ENCODE assay signal across 12 cellular contexts in genomic region chrX:22758807-22759481, GRCh38.
DNase-seq lines count a peak whose midpoint lies in the region; ATAC-seq and FAIRE-seq lines count a peak whose summit lies in the region.
"Had no signal": no experiment of that assay in that cellular context is flagged by ENCODE, and none has a peak within 500 bp of the region (broad histone marks: within the 10 kb centered on the region; RNA-seq: fewer than 3 reads in every experiment).

No MANE protein-coding gene starts in this region.

- FAIRE-seq in HTR-8/SVneo (lab: Jason Lieb, UNC), result no peak

- DNase-seq in DMS53 (lab: John Stamatoyannopoulos, UW), result peak; percentile 44
- DNase-seq in midbrain (lab: John Stamatoyannopoulos, UW), result no peak
- DNase-seq in HTR-8/SVneo (ENCODE audit: insufficient read length, low spot score), result no peak
- DNase-seq in NCI-H510A (lab: John Stamatoyannopoulos, UW), result no peak
- no peak for DNase-seq in activated T-helper 2 cell treated with anti-CD3 and anti-CD28 coated beads, Interferon-gamma antibody, Interleukin-2, Interleukin-4, amounts not matched to agents 10 μg/mL and 5 μg/mL and 100 μg/mL, durations not matched to agents 14 hours and 24 hours and 36 hours (ENCODE audit: low spot score)
- DNase-seq: kidney glomerular epithelial cell, NCI-H2029 treated with DMSO at 0.1 percent for 48 hours, thyroid gland had no signal

- no peaks in the 10 kb centered on the region for H3K27me3 Mint-ChIP-seq in activated T-helper 2 cell treated with anti-CD3 and anti-CD28 coated beads, Interferon-gamma antibody, Interleukin-2, Interleukin-4, amounts not matched to agents 10 μg/mL and 5 μg/mL and 100 μg/mL, durations not matched to agents 14 hours and 24 hours and 36 hours (ENCODE audit: low read depth)
- H3K27me3 Mint-ChIP-seq: activated naive CD8-positive, alpha-beta T cell had no signal

- H3K4me3 Mint-ChIP-seq in activated T-helper 2 cell treated with anti-CD3 and anti-CD28 coated beads, Interferon-gamma antibody, Interleukin-2, Interleukin-4, amounts not matched to agents 10 μg/mL and 5 μg/mL and 100 μg/mL, durations not matched to agents 14 hours and 24 hours and 36 hours (ENCODE audit: low read depth), result no peak overlapping the region
- H3K4me3 Mint-ChIP-seq: activated naive CD8-positive, alpha-beta T cell had no signal

- H3K27ac Mint-ChIP-seq in activated T-helper 2 cell treated with anti-CD3 and anti-CD28 coated beads, Interferon-gamma antibody, Interleukin-2, Interleukin-4, amounts not matched to agents 10 μg/mL and 5 μg/mL and 100 μg/mL, durations not matched to agents 14 hours and 24 hours and 36 hours, result no peak overlapping the region
- H3K27ac Mint-ChIP-seq: activated naive CD8-positive, alpha-beta T cell had no signal

- ATAC-seq in GM19438 (IDR thresholded peaks at IDR 0.05; ENCODE audit: low read depth, unreplicated experiment) (peak; percentile 88), HG02759 (IDR thresholded peaks at IDR 0.05; ENCODE audit: unreplicated experiment) (peak; percentile 92), HG03442 (IDR thresholded peaks at IDR 0.05; ENCODE audit: unreplicated experiment) (peak; percentile 96)

- H3K9me3 Mint-ChIP-seq in activated T-helper 2 cell treated with anti-CD3 and anti-CD28 coated beads, Interferon-gamma antibody, Interleukin-2, Interleukin-4, amounts not matched to agents 10 μg/mL and 5 μg/mL and 100 μg/mL, durations not matched to agents 14 hours and 24 hours and 36 hours, result no peaks in the 10 kb centered on the region

- no peaks in the 10 kb centered on the region for H3K4me1 Mint-ChIP-seq in activated T-helper 2 cell treated with anti-CD3 and anti-CD28 coated beads, Interferon-gamma antibody, Interleukin-2, Interleukin-4, amounts not matched to agents 10 μg/mL and 5 μg/mL and 100 μg/mL, durations not matched to agents 14 hours and 24 hours and 36 hours (ENCODE audit: low read depth)

- intact Hi-C loops in activated T-helper 2 cell treated with anti-CD3 and anti-CD28 coated beads, Interferon-gamma antibody, Interleukin-2, Interleukin-4, amounts not matched to agents 10 μg/mL and 5 μg/mL and 100 μg/mL, durations not matched to agents 14 hours and 24 hours and 36 hours (cut with micrococcal nuclease), result no loop called here

- no peaks in the 10 kb centered on the region for H3K36me3 Mint-ChIP-seq in activated T-helper 2 cell treated with anti-CD3 and anti-CD28 coated beads, Interferon-gamma antibody, Interleukin-2, Interleukin-4, amounts not matched to agents 10 μg/mL and 5 μg/mL and 100 μg/mL, durations not matched to agents 14 hours and 24 hours and 36 hours (ENCODE audit: low read depth)
- H3K36me3 Mint-ChIP-seq: activated naive CD8-positive, alpha-beta T cell had no signal
